8 cellular contexts compared by ENCODE assay signal in genomic region chr2:3575534-3576324, GRCh38. TPM values are rescaled to one million over a fixed set of nuclear protein-coding genes. Genes with fewer than 3 reads are reported as not detected.
DNase-seq lines count a peak whose midpoint lies in the region; ATAC-seq and TF ChIP-seq lines count a peak whose summit lies in the region.

No MANE protein-coding gene starts in this region.

- ATAC-seq in DND-41 (ENCODE audit: insufficient read depth, low read depth): peak; percentile 25
- peak; percentile 24 for ATAC-seq in GM23338

- H3K27me3 ChIP-seq in DND-41 (ENCODE audit: insufficient read depth, low read length, poor library complexity) (no peaks in the 10 kb centered on the region), GM23338 (ENCODE audit: insufficient read depth) (no peaks in the 10 kb centered on the region), left ventricle myocardium inferior (ENCODE audit: low read depth) (no peaks in the 10 kb centered on the region)

- peak overlapping the region; percentile 90 for H3K27ac ChIP-seq in DND-41 (ENCODE audit: low read length)
- peak overlapping the region; percentile 94 for H3K27ac ChIP-seq in GM23338 (ENCODE audit: low read depth)
- peak overlapping the region; percentile 85 for H3K27ac ChIP-seq in left ventricle myocardium inferior (replicated peaks)

- peak overlapping the region; percentile 81 to 94; a peak in 3 of 4 replicates for H3K4me3 ChIP-seq in DND-41 (ENCODE audit: low read depth in 1 of 2, low read length in 2 of 2)
- H3K4me3 ChIP-seq in GM23338: peak overlapping the region; percentile 99
- H3K4me3 ChIP-seq in left ventricle myocardium inferior: peak overlapping the region; percentile 92
- peak overlapping the region; percentile 76 for H3K4me3 ChIP-seq in skeletal muscle cell (ENCODE audit: low read depth, low read length)

- H3K36me3 Mint-ChIP-seq in GM23338 (ENCODE audit: low read depth): peaks cover 54% of the 10 kb centered on the region
- peaks cover 51% of the 10 kb centered on the region for H3K36me3 Mint-ChIP-seq in activated naive CD4-positive, alpha-beta T cell treated with anti-CD3 and anti-CD28 coated beads for 36 hours (ENCODE audit: low read depth)

- H3K9ac ChIP-seq in DND-41 (ENCODE audit: low read depth, low read length): peak overlapping the region; percentile 77

- peaks cover 62% of the 10 kb centered on the region for H3K79me2 ChIP-seq in DND-41 (ENCODE audit: insufficient read depth, low read length)
- H3K79me2 ChIP-seq in GM23338 (replicated peaks; ENCODE audit: insufficient read depth): peaks cover 56% of the 10 kb centered on the region

- DNase-seq in DND-41 (peak; percentile 16), GM23338 (ENCODE audit: low spot score) (peak; percentile 14), NAMALWA (ENCODE audit: low spot score) (peak; percentile 32), left ventricle myocardium inferior (no peak), skeletal muscle cell (ENCODE audit: low read depth) (no peak), mucosa of gallbladder (ENCODE audit: low spot score) (no peak), GOT3 (lab: John Stamatoyannopoulos, UW) (no peak)
- DNase-seq in activated naive CD4-positive, alpha-beta T cell treated with anti-CD3 and anti-CD28 coated beads for 36 hours: peak; percentile 27

- TF ChIP-seq CTCF in DND-41 (IDR thresholded peaks at IDR 0.05; ENCODE audit: borderline replicate concordance, extremely low read depth, low read length, poor library complexity, severe bottlenecking) (no peak), GM23338 (conservative IDR thresholded peaks at IDR 0.05; ENCODE audit: low read depth in 2 of 2) (no peak), left ventricle myocardium inferior (IDR thresholded peaks at IDR 0.05; ENCODE audit: borderline replicate concordance) (no peak)

- H3F3A ChIP-seq in GM23338 (replicated peaks; ENCODE audit: low read depth): peaks cover 31% of the 10 kb centered on the region

- peak overlapping the region; percentile 99 for H3K27ac Mint-ChIP-seq in GM23338
- H3K27ac Mint-ChIP-seq in activated naive CD4-positive, alpha-beta T cell treated with anti-CD3 and anti-CD28 coated beads for 36 hours: peak overlapping the region; percentile 91

- peaks cover 31% of the 10 kb centered on the region for H3K4me1 Mint-ChIP-seq in GM23338
- peaks cover 50% of the 10 kb centered on the region for H3K4me1 Mint-ChIP-seq in activated naive CD4-positive, alpha-beta T cell treated with anti-CD3 and anti-CD28 coated beads for 36 hours (ENCODE audit: low read depth)

- no peaks in the 10 kb centered on the region for H3K9me3 ChIP-seq in DND-41 (ENCODE audit: insufficient read depth, low read length, severe bottlenecking)
- H3K9me3 ChIP-seq in left ventricle myocardium inferior (replicated peaks): no peaks in the 10 kb centered on the region

- H3K4me1 ChIP-seq in DND-41 (ENCODE audit: insufficient read depth, low read length) (peaks cover 63% of the 10 kb centered on the region), GM23338 (ENCODE audit: insufficient read depth) (peaks cover 15% of the 10 kb centered on the region), left ventricle myocardium inferior (peaks cover 50% of the 10 kb centered on the region)

- H3K27me3 Mint-ChIP-seq in GM23338 (ENCODE audit: insufficient read depth, low read depth, poor library complexity): peaks cover 13% of the 10 kb centered on the region
- no peaks in the 10 kb centered on the region for H3K27me3 Mint-ChIP-seq in activated naive CD4-positive, alpha-beta T cell treated with anti-CD3 and anti-CD28 coated beads for 36 hours (ENCODE audit: low read depth)

- H4K20me1 ChIP-seq in DND-41 (ENCODE audit: insufficient read depth, low read length) (peaks cover 51% of the 10 kb centered on the region), GM23338 (replicated peaks; ENCODE audit: insufficient read depth) (peaks cover 45% of the 10 kb centered on the region)

- H3K9me3 Mint-ChIP-seq in GM23338: no peaks in the 10 kb centered on the region
- no peaks in the 10 kb centered on the region for H3K9me3 Mint-ChIP-seq in activated naive CD4-positive, alpha-beta T cell treated with anti-CD3 and anti-CD28 coated beads for 36 hours

- intact Hi-C loops in activated naive CD4-positive, alpha-beta T cell treated with anti-CD3 and anti-CD28 coated beads for 36 hours (cut with micrococcal nuclease): loop anchor here (1.0 to 2.0 kb wide), 6 partner anchors 17 to 198 kb away; partner anchors contain the start of genes ADI1, EIPR1 and RNASEH1
- intact Hi-C loops in left ventricle myocardium inferior (cut with micrococcal nuclease): no loop called here

- peak overlapping the region; percentile 90 for H3K4me2 ChIP-seq in DND-41 (ENCODE audit: insufficient read depth, low read length)
- peak overlapping the region; percentile 92 for H3K4me2 ChIP-seq in GM23338

- CTCF ChIA-PET in activated naive CD4-positive, alpha-beta T cell treated with anti-CD3 and anti-CD28 coated beads for 36 hours (lab: Charles Lee): interaction anchor here (1.0 to 1.5 kb wide), 3 partner anchors 17 to 113 kb away, joined by 3 to 7 read pairs (median 4); partner anchors contain the start of gene RNASEH1

- H3K4me3 Mint-ChIP-seq in GM23338: peak overlapping the region; percentile 99
- H3K4me3 Mint-ChIP-seq in activated naive CD4-positive, alpha-beta T cell treated with anti-CD3 and anti-CD28 coated beads for 36 hours: peak overlapping the region; percentile 88

- H3K36me3 ChIP-seq in DND-41 (ENCODE audit: insufficient read depth, low read length) (peaks cover 51% of the 10 kb centered on the region), GM23338 (ENCODE audit: insufficient read depth) (peaks cover 45% of the 10 kb centered on the region), left ventricle myocardium inferior (peaks cover 45% of the 10 kb centered on the region)

- no peaks in the 10 kb centered on the region for H3K9me2 ChIP-seq in GM23338 (ENCODE audit: insufficient read depth)

- peak overlapping the region; percentile 74; the same call in 1 of the 2 replicates for H2AFZ ChIP-seq in DND-41 (ENCODE audit: low read depth, low read length)
- no peak overlapping the region for H2AFZ ChIP-seq in GM23338

TF ChIP-seq in GM23338, 12 proteins besides CTCF, POLR2A, EP300 and RAD21 (continues in another document):
- TF ChIP-seq EZH2 (IDR thresholded peaks at IDR 0.05; ENCODE audit: low read depth, unreplicated experiment) (no peak), CREB1 (CRISPR knock-in tag; IDR thresholded peaks at IDR 0.05; ENCODE audit: low read depth) (no peak), NANOG (IDR thresholded peaks at IDR 0.05; ENCODE audit: borderline replicate concordance) (no peak), ZNF114 (CRISPR knock-in tag; IDR thresholded peaks at IDR 0.05) (no peak), REST (IDR thresholded peaks at IDR 0.05; ENCODE audit: unreplicated experiment) (no peak)

RNA-seq across cellular contexts. Expression of gene RPS7, which starts 0.7 kb away (rescaled TPM):
- total RNA-seq in GM23338 (2014; rRNA removed; shearing (Covaris generic)): 2,575 and 2,742 TPM in 2 replicates
- 2,161 and 2,244 TPM in 2 replicates for polyA plus RNA-seq in GM23338 (2016; fragmentation: Nextera tagmentation; extraction: Ambion mirVana)
- 1,000 to 10,000 TPM; 1,982 to 2,051 TPM for total RNA-seq in activated naive CD4-positive, alpha-beta T cell treated with anti-CD3 and anti-CD28 coated beads for 36 hours
- total RNA-seq in left ventricle myocardium inferior (583 TPM), mucosa of gallbladder (690 TPM)

RNA-seq across cellular contexts. Expression of gene RNASEH1, which starts 17.6 kb away (rescaled TPM):
- 33.2 and 42.0 TPM in 2 replicates for total RNA-seq in GM23338 (2014; rRNA removed; shearing (Covaris generic))
- polyA plus RNA-seq in GM23338 (2016; fragmentation: Nextera tagmentation; extraction: Ambion mirVana): 35.5 and 40.7 TPM in 2 replicates
- total RNA-seq in activated naive CD4-positive, alpha-beta T cell treated with anti-CD3 and anti-CD28 coated beads for 36 hours: 10 to 100 TPM; 23.0 to 24.0 TPM
- total RNA-seq in left ventricle myocardium inferior (20.9 TPM), mucosa of gallbladder (14.9 TPM)

RNA-seq across cellular contexts. Expression of gene COLEC11, which starts 19.2 kb away (rescaled TPM):
- 0.43 and 1.3 TPM in 2 replicates for total RNA-seq in GM23338 (2014; rRNA removed; shearing (Covaris generic))
- 1.5 and 1.8 TPM in 2 replicates for polyA plus RNA-seq in GM23338 (2016; fragmentation: Nextera tagmentation; extraction: Ambion mirVana)
- under 1 TPM in 1 of 2 experiments, not detected in 1; 0.15 TPM for total RNA-seq in activated naive CD4-positive, alpha-beta T cell treated with anti-CD3 and anti-CD28 coated beads for 36 hours
- total RNA-seq in left ventricle myocardium inferior: 4.9 TPM
- total RNA-seq in mucosa of gallbladder: 79.0 TPM

RNA-seq across cellular contexts. Expression of gene ADI1, which starts 56.4 kb away (rescaled TPM):
- total RNA-seq in GM23338 (2014; rRNA removed; shearing (Covaris generic)): 16.3 and 17.3 TPM in 2 replicates
- 31.9 and 34.1 TPM in 2 replicates for polyA plus RNA-seq in GM23338 (2016; fragmentation: Nextera tagmentation; extraction: Ambion mirVana)
- total RNA-seq in activated naive CD4-positive, alpha-beta T cell treated with anti-CD3 and anti-CD28 coated beads for 36 hours: 10 to 100 TPM; 45.6 to 49.8 TPM
- 195 TPM for total RNA-seq in left ventricle myocardium inferior
- total RNA-seq in mucosa of gallbladder: 223 TPM

Comparison
In these comparisons a context has a peak if more than half of its experiments do, and no peak if none do; other contexts are left out.
1. DNase-seq: peak in DND-41 (single experiment), GM23338 (single experiment), NAMALWA (single experiment) and activated naive CD4-positive, alpha-beta T cell treated with anti-CD3 and anti-CD28 coated beads for 36 hours (single experiment); none in left ventricle myocardium inferior (single experiment), skeletal muscle cell (single experiment), mucosa of gallbladder (single experiment) and GOT3 (single experiment).
2. RNA of gene COLEC11, which starts 19.2 kb away (total RNA-seq): 79.0 TPM in mucosa of gallbladder (single experiment); 4.9 TPM in left ventricle myocardium inferior (single experiment), 0.43 to 1.3 TPM in GM23338 and 0.15 TPM in activated naive CD4-positive, alpha-beta T cell treated with anti-CD3 and anti-CD28 coated beads for 36 hours; every median in the first group is over 10 times any median in the second.
3. Peak in every context shown above with its lines, with median percentiles within 50 percentile points of each other: H3K27ac ChIP-seq and H3K4me3 ChIP-seq.